Comparison of ENCODE assay signal across 20 cellular contexts in the genomic region with DNA sequence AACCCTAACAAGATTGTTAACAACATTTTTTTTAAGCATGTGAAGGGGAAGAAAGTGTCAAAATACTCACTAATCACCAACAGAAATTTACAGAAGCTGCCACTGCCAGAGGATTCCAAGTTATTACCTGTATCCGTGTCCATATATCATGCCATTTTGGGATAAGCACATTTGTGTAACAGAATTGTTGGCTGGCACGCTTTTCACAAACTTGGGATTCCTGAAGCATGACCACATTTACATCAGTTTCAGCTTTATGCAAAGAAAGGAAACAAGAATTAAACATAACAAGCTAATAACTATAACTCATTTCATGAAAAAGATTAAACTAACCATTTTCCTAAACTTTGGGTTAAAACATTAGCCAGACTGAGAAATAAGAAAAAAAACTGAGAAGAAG. TPM values are rescaled to one million over a fixed set of nuclear protein-coding genes. Genes with fewer than 3 reads are reported as not detected.
DNase-seq lines count a peak whose midpoint lies in the region; ATAC-seq and TF ChIP-seq lines count a peak whose summit lies in the region.
"Had no signal": no experiment of that assay in that cellular context is flagged by ENCODE, and none has a peak within 500 bp of the region (broad histone marks: within the 10 kb centered on the region; RNA-seq: fewer than 3 reads in every experiment).

No MANE protein-coding gene starts in this region.

- H3K36me3 ChIP-seq in breast epithelium (no peaks in the 10 kb centered on the region), ascending aorta (peaks cover 0 to 3% of the 10 kb centered on the region in 2 donors), mesenchymal stem cell (ENCODE audit: control insufficient read depth in 1 of 2, insufficient read depth in 2 of 2, low read depth in 1 of 2, low read length in 2 of 2) (peaks cover 0 to 35% of the 10 kb centered on the region in 2 experiments), vagina (peaks cover 0 to 10% of the 10 kb centered on the region in 2 donors)

- TF ChIP-seq POLR2A in breast epithelium (IDR thresholded peaks at IDR 0.05) = no peak
- no peak for TF ChIP-seq POLR2A in vagina (IDR thresholded peaks at IDR 0.05)

- H3K4me3 ChIP-seq in breast epithelium = no peak overlapping the region
- H3K4me3 ChIP-seq in ascending aorta = peak overlapping the region; percentile 16 to 59
- peak overlapping the region in 1 of 2 experiments; percentile 7 for H3K4me3 ChIP-seq in mesenchymal stem cell (ENCODE audit: insufficient read depth in 1 of 2, low read depth in 1 of 2, low read length in 2 of 2)
- no peak overlapping the region for H3K4me3 ChIP-seq in vagina
- H3K4me3 ChIP-seq: left ventricle myocardium inferior, neural progenitor cell had no signal

- H3K4ac ChIP-seq in mesenchymal stem cell (ENCODE audit: low read depth in 1 of 2, low read length in 2 of 2) = no peak overlapping the region

- WGBS in mesenchymal stem cell = 92% methylated on average over 2 of the region's 2 CpGs

- H2AK5ac ChIP-seq in mesenchymal stem cell (ENCODE audit: low read length, severe bottlenecking) = no peak overlapping the region

- H2AFZ ChIP-seq in mesenchymal stem cell (ENCODE audit: low read depth, low read length) = no peak overlapping the region
- H2AFZ ChIP-seq: neural progenitor cell had no signal

- intact Hi-C loops in MCF 10A (cut with micrococcal nuclease) = no loop called here
- intact Hi-C loops in breast epithelium (cut with DNase I; ENCODE audit: low total_unique reads) = loop anchor here (5.0 kb wide), 2 partner anchors 40 to 105 kb away; a partner anchor contains a TSS
- intact Hi-C loops in ascending aorta (cut with DNase I) = loop anchor here (2.0 kb wide), 1 partner anchor 14 kb away; no protein-coding TSS in a partner anchor
- intact Hi-C loops in vagina (cut with DNase I) = loop anchor here (10.0 kb wide), 1 partner anchor 102 kb away; no protein-coding TSS in a partner anchor

- no peaks in the 10 kb centered on the region for H3K9me3 Mint-ChIP-seq in MCF 10A (ENCODE audit: unreplicated experiment)
- H3K9me3 Mint-ChIP-seq: activated naive CD4-positive, alpha-beta T cell treated with anti-CD3 and anti-CD28 coated beads, Interleukin-2, amount 50 U/mL, for 72 hours; neural progenitor cell had no signal

- H3K36me3 Mint-ChIP-seq in MCF 10A (ENCODE audit: insufficient read depth, unreplicated experiment) = peaks cover 46% of the 10 kb centered on the region

- H3K9ac ChIP-seq in mesenchymal stem cell (ENCODE audit: low read length) = peak overlapping the region; percentile 61
- H3K9ac ChIP-seq: neural progenitor cell had no signal

- no peaks in the 10 kb centered on the region for H3K9me3 ChIP-seq in breast epithelium
- no peaks in the 10 kb centered on the region for H3K9me3 ChIP-seq in ascending aorta
- H3K9me3 ChIP-seq in mesenchymal stem cell (ENCODE audit: control insufficient read depth, low read length) = no peaks in the 10 kb centered on the region
- no peaks in the 10 kb centered on the region for H3K9me3 ChIP-seq in vagina
- H3K9me3 ChIP-seq: left ventricle myocardium inferior had no signal

- no peak overlapping the region for H2BK5ac ChIP-seq in mesenchymal stem cell (ENCODE audit: low read depth, low read length, poor library complexity, severe bottlenecking)

- DNase-seq in MCF 10A (ENCODE audit: unreplicated experiment) = no peak
- no peak for DNase-seq in breast epithelium (ENCODE audit: low spot score in 2 of 2)
- DNase-seq in ascending aorta (ENCODE audit: low spot score in 2 of 2) = no peak
- no peak for DNase-seq in mesenchymal stem cell
- DNase-seq in vagina (ENCODE audit: extremely low spot score in 2 of 2) = no peak
- no peak for DNase-seq in NCI-H1105 treated with DMSO at 0.1 percent for 48 hours (lab: John Stamatoyannopoulos, UW)
- DNase-seq: cortex of kidney, left ventricle myocardium inferior, NCI-H187, NCI-H774, T1000 had no signal

- peaks cover 6% of the 10 kb centered on the region for H3K79me1 ChIP-seq in mesenchymal stem cell (replicated peaks; ENCODE audit: low read length, poor library complexity, severe bottlenecking)

- H3K14ac ChIP-seq in mesenchymal stem cell (ENCODE audit: low read length in 2 of 2) = no peak overlapping the region

- H3K23ac ChIP-seq in mesenchymal stem cell (ENCODE audit: low read length in 2 of 2) = no peak overlapping the region

- H3K4me1 Mint-ChIP-seq in MCF 10A (ENCODE audit: insufficient read depth, unreplicated experiment) = peaks cover 12% of the 10 kb centered on the region

- no peaks in the 10 kb centered on the region for H3K27me3 Mint-ChIP-seq in MCF 10A (ENCODE audit: insufficient read depth, unreplicated experiment)

- ATAC-seq in HG03045 (IDR thresholded peaks at IDR 0.05; ENCODE audit: unreplicated experiment) (no peak), HG03095 (IDR thresholded peaks at IDR 0.05; ENCODE audit: unreplicated experiment) (no peak)
- ATAC-seq: activated naive CD4-positive, alpha-beta T cell treated with anti-CD3 and anti-CD28 coated beads, Interleukin-2, amount 50 U/mL, for 72 hours; esophagus mucosa had no signal

- POLR2A ChIA-PET in MCF 10A (lab: Yijun Ruan, JAX) = interaction anchor here (0.6 to 7.6 kb wide), 5 partner anchors 16 to 345 kb away, joined by 3 to 146 read pairs (median 4); a partner anchor contains a TSS

- no peak overlapping the region for H3K4me2 ChIP-seq in mesenchymal stem cell (ENCODE audit: low read length, poor library complexity, severe bottlenecking)
- H3K4me2 ChIP-seq: neural progenitor cell had no signal

- no peak overlapping the region for H4K8ac ChIP-seq in mesenchymal stem cell (ENCODE audit: low read length)

- H3K18ac ChIP-seq in mesenchymal stem cell (ENCODE audit: low read depth in 1 of 2, low read length in 2 of 2) = no peak overlapping the region

- H3K4me1 ChIP-seq in breast epithelium = peaks cover 0 to 2% of the 10 kb centered on the region in 2 donors
- H3K4me1 ChIP-seq in ascending aorta = peaks cover 2 to 13% of the 10 kb centered on the region in 2 donors
- H3K4me1 ChIP-seq in mesenchymal stem cell (ENCODE audit: control insufficient read depth, insufficient read depth, low read depth, low read length) = peaks cover 1% of the 10 kb centered on the region
- H3K4me1 ChIP-seq in vagina = peaks cover 9% of the 10 kb centered on the region

- CTCF ChIA-PET in MCF 10A (lab: Yijun Ruan, JAX) = interaction anchor here (0.8 to 5.8 kb wide), 7 partner anchors 10 to 112 kb away, joined by 3 to 112 read pairs (median 10); a partner anchor contains a TSS

- H4K91ac ChIP-seq in mesenchymal stem cell (ENCODE audit: low read length) = no peak overlapping the region

- H3K27ac ChIP-seq in breast epithelium (no peak overlapping the region), ascending aorta (peak overlapping the region; percentile 62 to 65), mesenchymal stem cell (ENCODE audit: low read length, poor library complexity, severe bottlenecking) (no peak overlapping the region), vagina (peak overlapping the region; percentile 38)
- H3K27ac ChIP-seq: HL-60, left ventricle myocardium inferior, neural progenitor cell had no signal

- no peak overlapping the region for H3K4me3 Mint-ChIP-seq in MCF 10A (ENCODE audit: unreplicated experiment)
- H3K4me3 Mint-ChIP-seq: neural progenitor cell had no signal

- no peak overlapping the region for H2BK120ac ChIP-seq in mesenchymal stem cell (ENCODE audit: low read depth, low read length)

- peak overlapping the region; percentile 22 for H3K27ac Mint-ChIP-seq in MCF 10A (ENCODE audit: low read depth, unreplicated experiment)
- H3K27ac Mint-ChIP-seq: activated naive CD4-positive, alpha-beta T cell treated with anti-CD3 and anti-CD28 coated beads, Interleukin-2, amount 50 U/mL, for 72 hours; neural progenitor cell had no signal

- no peak overlapping the region for H2BK15ac ChIP-seq in mesenchymal stem cell (ENCODE audit: low read depth, poor library complexity, severe bottlenecking)

- no peak overlapping the region for H2BK12ac ChIP-seq in mesenchymal stem cell (ENCODE audit: low read length in 2 of 2)

- no TSS peak for BruUV-seq in MCF 10A (replicated peaks; lab: Mats Ljungman, UMichigan)

- H3K27me3 ChIP-seq in breast epithelium = no peaks in the 10 kb centered on the region
- no peaks in the 10 kb centered on the region for H3K27me3 ChIP-seq in ascending aorta
- H3K27me3 ChIP-seq in mesenchymal stem cell (ENCODE audit: control insufficient read depth in 1 of 2, insufficient read depth in 1 of 2, low read length in 2 of 2) = no peaks in the 10 kb centered on the region
- no peaks in the 10 kb centered on the region for H3K27me3 ChIP-seq in vagina
- H3K27me3 ChIP-seq: neural progenitor cell had no signal

- TF ChIP-seq CTCF in MCF 10A (IDR thresholded peaks at IDR 0.05; ENCODE audit: unreplicated experiment) (no peak), breast epithelium (IDR thresholded peaks at IDR 0.05) (no peak), ascending aorta (IDR thresholded peaks at IDR 0.05) (no peak), vagina (IDR thresholded peaks at IDR 0.05) (no peak)

RNA-seq across cellular contexts. Expression of a gene that starts 5.9 kb away (rescaled TPM):
- 17.5 and 22.5 TPM in 2 replicates for total RNA-seq in MCF 10A (2022)
- total RNA-seq in breast epithelium = 10 to 100 TPM in 2 of 3 donors, 1 to 10 TPM in 1; 6.9 to 13.3 (median 10.9) TPM
- total RNA-seq in ascending aorta = 7.7 TPM
- 6.2 TPM for polyA plus RNA-seq in mesenchymal stem cell (2013, experiment 1 of 2)
- polyA plus RNA-seq in mesenchymal stem cell (2013, experiment 2 of 2) = 5.8 TPM
- total RNA-seq in vagina = 7.1 TPM

RNA-seq across cellular contexts. Expression of a gene that starts 16.3 kb away (rescaled TPM):
- total RNA-seq in MCF 10A (2022) = 25.8 and 30.6 TPM in 2 replicates
- 10 to 100 TPM in 2 of 3 donors, 1 to 10 TPM in 1; 9.0 to 33.2 (median 24.6) TPM for total RNA-seq in breast epithelium
- total RNA-seq in ascending aorta = 50.9 TPM
- polyA plus RNA-seq in mesenchymal stem cell (2013, experiment 1 of 2) = 28.9 TPM
- polyA plus RNA-seq in mesenchymal stem cell (2013, experiment 2 of 2) = 27.0 TPM
- total RNA-seq in vagina = 34.4 TPM

RNA-seq across cellular contexts. Expression of a gene that starts 22.7 kb away (rescaled TPM):
- 0.12 and 0.42 TPM in 2 replicates for total RNA-seq in MCF 10A (2022)
- total RNA-seq in breast epithelium = 1 to 10 TPM in 1 of 3 donors, under 1 TPM in 2; 0.15 to 2.2 (median 0.98) TPM
- total RNA-seq in ascending aorta = not detected
- polyA plus RNA-seq in mesenchymal stem cell (2013, experiment 1 of 2) = not detected
- polyA plus RNA-seq in mesenchymal stem cell (2013, experiment 2 of 2) = not detected
- total RNA-seq in vagina = 1.2 TPM
- total RNA-seq: H4, left ventricle myocardium inferior, skeletal muscle tissue, temporal lobe had no signal

RNA-seq across cellular contexts. Expression of a gene that starts 38.5 kb away (rescaled TPM):
- total RNA-seq in MCF 10A (2022) (99.7 and 122 TPM in 2 replicates), breast epithelium (100 to 1,000 TPM; 139 to 147 (median 146) TPM), ascending aorta (188 TPM), vagina (146 TPM)
- polyA plus RNA-seq in mesenchymal stem cell (2013, experiment 1 of 2) = 87.5 TPM
- 89.4 TPM for polyA plus RNA-seq in mesenchymal stem cell (2013, experiment 2 of 2)

RNA-seq across cellular contexts. Expression of a gene that starts 55.6 kb away (rescaled TPM):
- total RNA-seq in MCF 10A (2022) (18.9 and 25.3 TPM in 2 replicates), breast epithelium (100 to 1,000 TPM; 102 to 894 (median 240) TPM), ascending aorta (708 TPM), vagina (477 TPM)
- polyA plus RNA-seq in mesenchymal stem cell (2013, experiment 1 of 2) = 68.9 TPM
- polyA plus RNA-seq in mesenchymal stem cell (2013, experiment 2 of 2) = 57.9 TPM

Comparison
In these comparisons a context has a peak if more than half of its experiments do, and no peak if none do; other contexts are left out.
1. H3K27ac ChIP-seq: peak in ascending aorta (2 of 2) and vagina (single experiment); none in breast epithelium (0 of 2) and mesenchymal stem cell (single experiment).
2. H3K4me3 ChIP-seq: peak in ascending aorta (2 of 2); none in breast epithelium (0 of 3) and vagina (0 of 2).